1 cellular context compared by ENCODE assay signal in the genomic region with DNA sequence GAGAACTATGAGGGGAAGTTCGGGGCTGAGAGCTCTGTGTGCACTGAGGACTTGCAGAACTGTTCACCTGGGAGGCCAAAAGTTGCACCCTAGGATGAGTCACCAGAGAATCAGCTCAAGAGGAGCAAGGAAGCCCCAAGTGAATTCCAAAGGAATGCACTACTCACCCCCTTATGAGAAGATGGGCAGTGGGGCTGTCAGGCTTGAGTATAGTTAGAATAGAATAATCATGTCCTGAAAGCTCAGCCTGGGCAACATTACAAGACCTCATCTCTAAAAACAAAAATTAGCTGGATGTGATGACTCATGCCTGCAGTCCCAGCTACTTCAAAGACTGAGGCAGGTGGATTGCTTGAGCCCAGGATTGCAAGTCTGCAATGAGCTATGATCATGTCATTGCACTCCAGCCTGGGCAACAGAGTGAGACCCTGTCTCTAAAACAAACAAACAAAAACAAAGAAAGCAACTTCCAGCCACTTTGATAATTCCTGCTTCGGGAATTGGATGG.
TF ChIP-seq lines count a peak whose summit lies in the region.

No MANE protein-coding gene starts in this region.

TF ChIP-seq in IMR-90, 13 proteins besides CTCF, POLR2A, EP300 and RAD21:
- TF ChIP-seq RCOR1 (IDR thresholded peaks at IDR 0.05; ENCODE audit: insufficient replicate concordance, low read length): peak; percentile 10
- peak; percentile 21; the same call in 1 of the 2 replicates for TF ChIP-seq FOS (IDR thresholded peaks at IDR 0.05; ENCODE audit: low read depth, low read length)
- TF ChIP-seq BHLHE40 (IDR thresholded peaks at IDR 0.05; ENCODE audit: low read depth, low read length): no peak
- TF ChIP-seq RFX5 (IDR thresholded peaks at IDR 0.05; ENCODE audit: low read depth, low read length): no peak
